ENCODE assay signal across 8 cellular contexts in genomic region chr13:98466634-98467236, GRCh38.
DNase-seq lines count a peak whose midpoint lies in the region; ATAC-seq and TF ChIP-seq lines count a peak whose summit lies in the region.

No MANE protein-coding gene starts in this region.

- no peak for ATAC-seq in Right ventricle myocardium superior (ENCODE audit: poor library complexity)
- ATAC-seq in activated naive CD8-positive, alpha-beta T cell treated with anti-CD3 and anti-CD28 coated beads, Interleukin-2, amount 50 U/mL, for 24 hours = peak; percentile 85
- ATAC-seq in HG02678 (IDR thresholded peaks at IDR 0.05; ENCODE audit: unreplicated experiment) = no peak

- no peaks in the 10 kb centered on the region for H3K27me3 Mint-ChIP-seq in activated naive CD8-positive, alpha-beta T cell treated with anti-CD3 and anti-CD28 coated beads, Interleukin-2, amount 50 U/mL, for 24 hours

- peaks cover 35% of the 10 kb centered on the region for H3K36me3 Mint-ChIP-seq in activated naive CD8-positive, alpha-beta T cell treated with anti-CD3 and anti-CD28 coated beads, Interleukin-2, amount 50 U/mL, for 24 hours (ENCODE audit: low read depth)

- DNase-seq in cardiac muscle cell (ENCODE audit: low read depth in 1 of 2, low spot score in 1 of 2) (peak; percentile 52 to 53), Right ventricle myocardium superior (no peak), NCI-H69 (lab: John Stamatoyannopoulos, UW) (peak; percentile 67), kidney tubule cell (ENCODE audit: low spot score) (peak; percentile 77), tibial artery (peak in 1 of 2 donors; percentile 69), KG1 (lab: John Stamatoyannopoulos, UW) (no peak)
- peak; percentile 62 for DNase-seq in activated naive CD8-positive, alpha-beta T cell treated with anti-CD3 and anti-CD28 coated beads, Interleukin-2, amount 50 U/mL, for 24 hours

- intact Hi-C loops in Right ventricle myocardium superior (cut with DNase I) (no loop called here), tibial artery (cut with DNase I; ENCODE audit: low total_unique reads) (no loop called here)

- H3K27ac ChIP-seq in cardiac muscle cell (no peak overlapping the region), tibial artery (no peak overlapping the region)

- TF ChIP-seq CTCF in cardiac muscle cell (IDR thresholded peaks at IDR 0.05; ENCODE audit: low read depth, low read length) = peak; percentile 72
- peak; percentile 50 to 60 for TF ChIP-seq CTCF in tibial artery (IDR thresholded peaks at IDR 0.05)

- H3K27me3 ChIP-seq in cardiac muscle cell (no peaks in the 10 kb centered on the region), tibial artery (no peaks in the 10 kb centered on the region)

- H3K4me1 ChIP-seq in cardiac muscle cell (ENCODE audit: low read depth) (peaks cover 5% of the 10 kb centered on the region), tibial artery (peaks cover 0 to 28% (median 21%) of the 10 kb centered on the region in 4 donors)

- H3K9me3 Mint-ChIP-seq in activated naive CD8-positive, alpha-beta T cell treated with anti-CD3 and anti-CD28 coated beads, Interleukin-2, amount 50 U/mL, for 24 hours = no peaks in the 10 kb centered on the region

- peaks cover 17% of the 10 kb centered on the region for H3K4me1 Mint-ChIP-seq in activated naive CD8-positive, alpha-beta T cell treated with anti-CD3 and anti-CD28 coated beads, Interleukin-2, amount 50 U/mL, for 24 hours

- H3K4me3 ChIP-seq in cardiac muscle cell (no peak overlapping the region), tibial artery (no peak overlapping the region)

- H3K36me3 ChIP-seq in cardiac muscle cell = peaks cover 8% of the 10 kb centered on the region
- peaks cover 4 to 68% (median 44%) of the 10 kb centered on the region in 3 donors for H3K36me3 ChIP-seq in tibial artery

- H3K9me3 ChIP-seq in cardiac muscle cell (ENCODE audit: low read depth) (no peaks in the 10 kb centered on the region), tibial artery (no peaks in the 10 kb centered on the region)

- H3K27ac Mint-ChIP-seq in activated naive CD8-positive, alpha-beta T cell treated with anti-CD3 and anti-CD28 coated beads, Interleukin-2, amount 50 U/mL, for 24 hours = peak overlapping the region; percentile 54

- H3K4me3 Mint-ChIP-seq in activated naive CD8-positive, alpha-beta T cell treated with anti-CD3 and anti-CD28 coated beads, Interleukin-2, amount 50 U/mL, for 24 hours = no peak overlapping the region

Comparison
In these comparisons a context has a peak if more than half of its experiments do, and no peak if none do; other contexts are left out.
1. DNase-seq: peak in cardiac muscle cell (2 of 2), NCI-H69 (single experiment), activated naive CD8-positive, alpha-beta T cell treated with anti-CD3 and anti-CD28 coated beads, Interleukin-2, amount 50 U/mL, for 24 hours (single experiment) and kidney tubule cell (single experiment); none in Right ventricle myocardium superior (single experiment) and KG1 (single experiment).